ENCODE assay signal across 1 cellular context in genomic region chr7:141045842-141046630, GRCh38.
TF ChIP-seq lines count a peak whose summit lies in the region.

No MANE protein-coding gene starts in this region.

TF ChIP-seq in HepG2, 621 proteins besides CTCF, POLR2A, EP300 and RAD21:
- no peak for TF ChIP-seq CCDC6 (CRISPR knock-in tag; IDR thresholded peaks at IDR 0.05)
- TF ChIP-seq REPIN1 (CRISPR knock-in tag; IDR thresholded peaks at IDR 0.05; ENCODE audit: borderline replicate concordance, low read depth) = no peak
